1 cellular context compared by ENCODE assay signal in the genomic region with DNA sequence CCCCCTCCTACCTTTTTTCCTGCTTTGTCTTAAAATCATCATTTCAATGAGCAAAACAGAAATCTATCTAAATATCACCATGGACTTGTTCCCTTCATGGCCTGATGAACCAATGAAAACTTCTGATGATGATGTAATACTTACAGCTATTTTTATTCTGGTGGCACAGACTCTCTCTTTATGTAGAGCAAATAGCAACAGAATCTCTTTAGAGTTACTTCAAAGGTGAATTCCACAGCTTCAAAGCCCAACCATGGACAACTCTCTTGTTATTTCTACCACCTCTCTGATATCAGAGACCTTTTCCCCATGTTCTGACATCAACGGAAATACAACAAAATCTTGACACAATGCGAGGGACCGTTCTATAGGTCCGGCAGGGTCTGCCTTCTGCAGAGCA.
TF ChIP-seq lines count a peak whose summit lies in the region.

No MANE protein-coding gene starts in this region.

TF ChIP-seq in K562, 482 proteins besides CTCF, POLR2A, EP300 and RAD21 (continued from another document):
- TF ChIP-seq, protein P1, sequence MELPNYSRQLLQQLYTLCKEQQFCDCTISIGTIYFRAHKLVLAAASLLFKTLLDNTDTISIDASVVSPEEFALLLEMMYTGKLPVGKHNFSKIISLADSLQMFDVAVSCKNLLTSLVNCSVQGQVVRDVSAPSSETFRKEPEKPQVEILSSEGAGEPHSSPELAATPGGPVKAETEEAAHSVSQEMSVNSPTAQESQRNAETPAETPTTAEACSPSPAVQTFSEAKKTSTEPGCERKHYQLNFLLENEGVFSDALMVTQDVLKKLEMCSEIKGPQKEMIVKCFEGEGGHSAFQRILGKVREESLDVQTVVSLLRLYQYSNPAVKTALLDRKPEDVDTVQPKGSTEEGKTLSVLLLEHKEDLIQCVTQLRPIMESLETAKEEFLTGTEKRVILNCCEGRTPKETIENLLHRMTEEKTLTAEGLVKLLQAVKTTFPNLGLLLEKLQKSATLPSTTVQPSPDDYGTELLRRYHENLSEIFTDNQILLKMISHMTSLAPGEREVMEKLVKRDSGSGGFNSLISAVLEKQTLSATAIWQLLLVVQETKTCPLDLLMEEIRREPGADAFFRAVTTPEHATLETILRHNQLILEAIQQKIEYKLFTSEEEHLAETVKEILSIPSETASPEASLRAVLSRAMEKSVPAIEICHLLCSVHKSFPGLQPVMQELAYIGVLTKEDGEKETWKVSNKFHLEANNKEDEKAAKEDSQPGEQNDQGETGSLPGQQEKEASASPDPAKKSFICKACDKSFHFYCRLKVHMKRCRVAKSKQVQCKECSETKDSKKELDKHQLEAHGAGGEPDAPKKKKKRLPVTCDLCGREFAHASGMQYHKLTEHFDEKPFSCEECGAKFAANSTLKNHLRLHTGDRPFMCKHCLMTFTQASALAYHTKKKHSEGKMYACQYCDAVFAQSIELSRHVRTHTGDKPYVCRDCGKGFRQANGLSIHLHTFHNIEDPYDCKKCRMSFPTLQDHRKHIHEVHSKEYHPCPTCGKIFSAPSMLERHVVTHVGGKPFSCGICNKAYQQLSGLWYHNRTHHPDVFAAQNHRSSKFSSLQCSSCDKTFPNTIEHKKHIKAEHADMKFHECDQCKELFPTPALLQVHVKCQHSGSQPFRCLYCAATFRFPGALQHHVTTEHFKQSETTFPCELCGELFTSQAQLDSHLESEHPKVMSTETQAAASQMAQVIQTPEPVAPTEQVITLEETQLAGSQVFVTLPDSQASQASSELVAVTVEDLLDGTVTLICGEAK (IDR thresholded peaks at IDR 0.05): no peak
- TF ChIP-seq, protein P1 (CRISPR knock-in tag; IDR thresholded peaks at IDR 0.05): no peak
- TF ChIP-seq ZNF143 (CRISPR knock-in tag; IDR thresholded peaks at IDR 0.05) (no peak), ZC3H8 (IDR thresholded peaks at IDR 0.05) (no peak), GMEB1 (CRISPR knock-in tag; IDR thresholded peaks at IDR 0.05) (no peak), RBM17 (IDR thresholded peaks at IDR 0.05; ENCODE audit: borderline replicate concordance, low read depth, low read length) (no peak), CEBPG (CRISPR knock-in tag; IDR thresholded peaks at IDR 0.05) (no peak), CEBPG (tag; conservative IDR thresholded peaks at IDR 0.05 in 1 of 2, IDR thresholded peaks at IDR 0.05 in 1 of 2) (peak in 1 of 2 experiments; percentile 45; a peak in 2 of 4 replicates), ZNF507 (tag; conservative IDR thresholded peaks at IDR 0.05) (no peak), ZNF140 (CRISPR knock-in tag; IDR thresholded peaks at IDR 0.05) (no peak), RNF2 (IDR thresholded peaks at IDR 0.05) (no peak)
- TF ChIP-seq, protein P2, sequence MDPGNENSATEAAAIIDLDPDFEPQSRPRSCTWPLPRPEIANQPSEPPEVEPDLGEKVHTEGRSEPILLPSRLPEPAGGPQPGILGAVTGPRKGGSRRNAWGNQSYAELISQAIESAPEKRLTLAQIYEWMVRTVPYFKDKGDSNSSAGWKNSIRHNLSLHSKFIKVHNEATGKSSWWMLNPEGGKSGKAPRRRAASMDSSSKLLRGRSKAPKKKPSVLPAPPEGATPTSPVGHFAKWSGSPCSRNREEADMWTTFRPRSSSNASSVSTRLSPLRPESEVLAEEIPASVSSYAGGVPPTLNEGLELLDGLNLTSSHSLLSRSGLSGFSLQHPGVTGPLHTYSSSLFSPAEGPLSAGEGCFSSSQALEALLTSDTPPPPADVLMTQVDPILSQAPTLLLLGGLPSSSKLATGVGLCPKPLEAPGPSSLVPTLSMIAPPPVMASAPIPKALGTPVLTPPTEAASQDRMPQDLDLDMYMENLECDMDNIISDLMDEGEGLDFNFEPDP (CRISPR knock-in tag; IDR thresholded peaks at IDR 0.05): no peak
- TF ChIP-seq, protein P3, sequence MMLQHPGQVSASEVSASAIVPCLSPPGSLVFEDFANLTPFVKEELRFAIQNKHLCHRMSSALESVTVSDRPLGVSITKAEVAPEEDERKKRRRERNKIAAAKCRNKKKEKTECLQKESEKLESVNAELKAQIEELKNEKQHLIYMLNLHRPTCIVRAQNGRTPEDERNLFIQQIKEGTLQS (IDR thresholded peaks at IDR 0.05): peak; percentile 60
- TF ChIP-seq, protein P3 (CRISPR knock-in tag; conservative IDR thresholded peaks at IDR 0.05): no peak
TF ChIP-seq in K562: peak in this region for 2.
